Comparison of ENCODE assay signal across 11 cellular contexts in the genomic region with DNA sequence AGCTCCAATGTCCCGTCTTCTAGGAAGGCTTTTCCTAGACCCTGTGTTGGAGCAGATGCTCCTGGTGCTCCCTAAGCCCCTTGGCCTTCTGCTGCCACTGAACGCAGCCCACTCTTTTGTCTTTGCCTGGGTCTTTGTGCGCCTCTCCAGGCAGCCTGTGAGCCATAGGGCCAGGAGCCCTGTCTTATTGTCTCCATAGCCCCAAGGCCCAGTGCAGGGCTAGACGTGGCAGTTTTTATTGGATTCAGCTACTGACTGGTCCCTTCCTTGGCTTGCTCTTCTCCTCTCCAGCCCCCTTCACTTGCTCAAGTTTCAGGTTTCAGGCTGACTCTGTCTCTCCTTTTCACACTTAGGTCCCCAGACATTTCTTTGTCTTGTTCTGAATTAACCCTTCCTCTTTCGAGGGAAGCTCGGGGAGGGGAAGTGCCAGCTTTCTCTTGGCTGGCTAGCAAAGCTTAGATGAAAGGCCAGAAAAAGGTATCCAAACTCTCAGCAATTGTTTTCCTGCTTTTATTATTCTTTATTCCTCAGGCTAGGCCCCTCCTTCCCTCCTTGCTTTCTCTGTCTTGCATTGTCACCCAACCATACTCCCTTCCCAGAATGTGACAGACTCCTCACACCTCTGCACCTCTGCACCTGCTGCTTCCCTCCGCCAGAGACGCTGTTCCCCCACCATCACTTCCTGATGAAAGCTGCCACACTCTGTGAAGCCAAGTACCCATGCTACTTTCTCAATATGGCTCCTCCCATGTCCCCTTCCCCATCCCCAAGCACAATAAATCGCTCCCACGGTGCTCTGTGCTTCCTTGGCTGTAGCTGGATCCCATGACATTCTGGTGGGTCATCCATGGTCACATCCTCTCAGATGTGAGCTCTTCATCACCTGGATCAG.
DNase-seq lines count a peak whose midpoint lies in the region; ATAC-seq and TF ChIP-seq lines count a peak whose summit lies in the region.
"Had no signal": no experiment of that assay in that cellular context is flagged by ENCODE, and none has a peak within 500 bp of the region (broad histone marks: within the 10 kb centered on the region; RNA-seq: fewer than 3 reads in every experiment).

No MANE protein-coding gene starts in this region.

- no peaks in the 10 kb centered on the region for H3K27me3 ChIP-seq in breast epithelium
- H3K27me3 ChIP-seq: pancreas had no signal

- DNase-seq in MCF 10A (ENCODE audit: unreplicated experiment) (no peak), breast epithelium (ENCODE audit: low spot score in 2 of 2) (no peak), OCI-M1 (lab: John Stamatoyannopoulos, UW) (peak; percentile 45), hippocampal formation (lab: John Stamatoyannopoulos, UW) (no peak), NCI-H345 treated with DMSO at 0.1 percent for 48 hours (lab: John Stamatoyannopoulos, UW; ENCODE audit: unreplicated experiment) (no peak), caudate nucleus (lab: John Stamatoyannopoulos, UW) (no peak)
- DNase-seq: activated naive CD8-positive, alpha-beta T cell treated with anti-CD3 and anti-CD28 coated beads, Interleukin-2, amount 10 ng/mL, durations not matched to agents 7 days and 5 days; SHP77 had no signal

- no peak overlapping the region for H3K4me3 Mint-ChIP-seq in MCF 10A (ENCODE audit: unreplicated experiment)
- H3K4me3 Mint-ChIP-seq: activated naive CD8-positive, alpha-beta T cell treated with anti-CD3 and anti-CD28 coated beads, Interleukin-2, amount 10 ng/mL, durations not matched to agents 7 days and 5 days had no signal

- H3K27ac ChIP-seq in breast epithelium (no peak overlapping the region), caudate nucleus (ENCODE audit: low read depth, low read length) (no peak overlapping the region)
- H3K27ac ChIP-seq: pancreas had no signal

- no peak for TF ChIP-seq POLR2A in breast epithelium (IDR thresholded peaks at IDR 0.05)

- TF ChIP-seq CTCF in MCF 10A (IDR thresholded peaks at IDR 0.05; ENCODE audit: unreplicated experiment) (no peak), breast epithelium (IDR thresholded peaks at IDR 0.05) (no peak)

- H3K27ac Mint-ChIP-seq in MCF 10A (ENCODE audit: low read depth, unreplicated experiment), result peak overlapping the region; percentile 40
- H3K27ac Mint-ChIP-seq: activated naive CD8-positive, alpha-beta T cell treated with anti-CD3 and anti-CD28 coated beads, Interleukin-2, amount 10 ng/mL, durations not matched to agents 7 days and 5 days had no signal

- H3K9me3 ChIP-seq in breast epithelium, result no peaks in the 10 kb centered on the region
- H3K9me3 ChIP-seq: pancreas had no signal

- H3K4me3 ChIP-seq in breast epithelium, result no peak overlapping the region
- H3K4me3 ChIP-seq: pancreas had no signal

- intact Hi-C loops in MCF 10A (cut with micrococcal nuclease) (no loop called here), breast epithelium (cut with DNase I; ENCODE audit: low total_unique reads) (no loop called here)

- peaks cover 0 to 10% of the 10 kb centered on the region in 2 donors for H3K4me1 ChIP-seq in breast epithelium

- H3K36me3 Mint-ChIP-seq in MCF 10A (ENCODE audit: insufficient read depth, unreplicated experiment), result no peaks in the 10 kb centered on the region
- H3K36me3 Mint-ChIP-seq: activated naive CD8-positive, alpha-beta T cell treated with anti-CD3 and anti-CD28 coated beads, Interleukin-2, amount 10 ng/mL, durations not matched to agents 7 days and 5 days had no signal

- H3K27me3 Mint-ChIP-seq in MCF 10A (ENCODE audit: insufficient read depth, unreplicated experiment), result no peaks in the 10 kb centered on the region
- H3K27me3 Mint-ChIP-seq: activated naive CD8-positive, alpha-beta T cell treated with anti-CD3 and anti-CD28 coated beads, Interleukin-2, amount 10 ng/mL, durations not matched to agents 7 days and 5 days had no signal

- no TSS peak for BruUV-seq in MCF 10A (replicated peaks; lab: Mats Ljungman, UMichigan)

- no peaks in the 10 kb centered on the region for H3K9me3 Mint-ChIP-seq in MCF 10A (ENCODE audit: unreplicated experiment)
- H3K9me3 Mint-ChIP-seq: activated naive CD8-positive, alpha-beta T cell treated with anti-CD3 and anti-CD28 coated beads, Interleukin-2, amount 10 ng/mL, durations not matched to agents 7 days and 5 days had no signal

- H3K36me3 ChIP-seq in breast epithelium, result no peaks in the 10 kb centered on the region
- H3K36me3 ChIP-seq: pancreas had no signal

- CTCF ChIA-PET in MCF 10A (lab: Yijun Ruan, JAX), result interaction anchor here (0.6 to 1.1 kb wide), 2 partner anchors 74 to 169 kb away, joined by 3 to 4 read pairs; no protein-coding TSS in a partner anchor

- POLR2A ChIA-PET in MCF 10A (lab: Yijun Ruan, JAX), result interaction anchor here (0.6 to 9.8 kb wide), 6 partner anchors 9 to 162 kb away, joined by 3 to 112 read pairs (median 8); a partner anchor contains a TSS

- peak; percentile 45 for ATAC-seq in HG02852 (IDR thresholded peaks at IDR 0.05; ENCODE audit: unreplicated experiment)
- no peak for ATAC-seq in HG03469 (IDR thresholded peaks at IDR 0.05; ENCODE audit: unreplicated experiment)
- ATAC-seq: pancreas had no signal

- H3K4me1 Mint-ChIP-seq in MCF 10A (ENCODE audit: insufficient read depth, unreplicated experiment), result peaks cover 49% of the 10 kb centered on the region
